ENCODE assay signal across 8 cellular contexts in genomic region chr12:53220857-53221202, GRCh38.
DNase-seq lines count a peak whose midpoint lies in the region; ATAC-seq lines count a peak whose summit lies in the region.

No MANE protein-coding gene starts in this region.

- peak overlapping the region; percentile 94 for H3K27ac Mint-ChIP-seq in memory B cell

- no peaks in the 10 kb centered on the region for H3K36me3 Mint-ChIP-seq in memory B cell

- no peaks in the 10 kb centered on the region for H3K9me3 Mint-ChIP-seq in memory B cell

- peak overlapping the region; percentile 98 for H3K4me3 Mint-ChIP-seq in memory B cell

- peaks cover 38% of the 10 kb centered on the region for H3K4me1 Mint-ChIP-seq in memory B cell

- peak; percentile 46 for ATAC-seq in HG03460 (IDR thresholded peaks at IDR 0.05; ENCODE audit: unreplicated experiment)
- peak; percentile 76 for ATAC-seq in memory B cell (ENCODE audit: low read depth)

- H3K9me3 ChIP-seq in effector memory CD4-positive, alpha-beta T cell (ENCODE audit: control insufficient read depth, low read length): no peaks in the 10 kb centered on the region

- H3K4me3 ChIP-seq in effector memory CD4-positive, alpha-beta T cell (ENCODE audit: insufficient read depth, low read depth, low read length, poor library complexity, severe bottlenecking): peak overlapping the region; percentile 78

- no peaks in the 10 kb centered on the region for H3K36me3 ChIP-seq in effector memory CD4-positive, alpha-beta T cell (ENCODE audit: control insufficient read depth, insufficient read depth, low read length)

- H3K27ac ChIP-seq in effector memory CD4-positive, alpha-beta T cell (ENCODE audit: insufficient read depth, low read length, poor library complexity, severe bottlenecking): peak overlapping the region; percentile 87

- no peaks in the 10 kb centered on the region for H3K27me3 ChIP-seq in effector memory CD4-positive, alpha-beta T cell (replicated peaks; ENCODE audit: control insufficient read depth, insufficient read depth, low read length, poor library complexity, severe bottlenecking)

- DNase-seq in Ammon's horn (ENCODE audit: low spot score): peak; percentile 81
- peak; percentile 84 for DNase-seq in GM19240 (ENCODE audit: insufficient read length, low spot score)
- DNase-seq in NOMO-1 treated with dmso at 0.1 percent for 144 hours (lab: John Stamatoyannopoulos, UW; ENCODE audit: unreplicated experiment): peak; percentile 96
- peak in 2 of 3 experiments; percentile 62 to 77 for DNase-seq in activated CD8-positive, alpha-beta memory T cell treated with anti-CD3 and anti-CD28 coated beads for 48 hours (ENCODE audit: low read depth in 2 of 3, low spot score in 2 of 3)
- DNase-seq in effector memory CD4-positive, alpha-beta T cell: peak; percentile 69 to 75 (median 74)
- peak; percentile 67 to 68 for DNase-seq in memory B cell (ENCODE audit: low spot score in 2 of 2)
- peak; percentile 49 to 73 (median 53) for DNase-seq in stimulated activated CD4-positive, alpha-beta T cell treated with anti-CD3 and anti-CD28 coated beads, TNF-alpha, amount 100 ng/mL, for 4 hours (ENCODE audit: low read depth in 3 of 3)

- H3K4me1 ChIP-seq in effector memory CD4-positive, alpha-beta T cell (ENCODE audit: control insufficient read depth, insufficient read depth, low read length, poor library complexity, severe bottlenecking): peaks cover 67% of the 10 kb centered on the region

- H3K27me3 Mint-ChIP-seq in memory B cell: no peaks in the 10 kb centered on the region

Comparison
In these comparisons a context has a peak if more than half of its experiments do, and no peak if none do; other contexts are left out.
1. Peak in every context shown above with its lines: DNase-seq, ATAC-seq, H3K4me3 ChIP-seq and H3K27ac ChIP-seq.